10 cellular contexts compared by ENCODE assay signal in genomic region chr15:69253156-69253555, GRCh38. TPM values are rescaled to one million over a fixed set of nuclear protein-coding genes. Genes with fewer than 3 reads are reported as not detected.
DNase-seq lines count a peak whose midpoint lies in the region; TF ChIP-seq lines count a peak whose summit lies in the region.
"Had no signal": no experiment of that assay in that cellular context is flagged by ENCODE, and none has a peak within 500 bp of the region (broad histone marks: within the 10 kb centered on the region; RNA-seq: fewer than 3 reads in every experiment).

No MANE protein-coding gene starts in this region.

- DNase-seq in AG04449 (ENCODE audit: low read depth, low spot score) (peak; percentile 54), HT-29 (ENCODE audit: low spot score) (peak; percentile 17), amniotic stem cell (lab: John Stamatoyannopoulos, UW) (peak; percentile 70), iPS-NIHi11 (ENCODE audit: low spot score) (peak; percentile 8), mucosa of gallbladder (ENCODE audit: low spot score) (no peak), HEK293T (ENCODE audit: extremely low spot score) (no peak), progenitor cell of endocrine pancreas (ENCODE audit: low spot score, unreplicated experiment) (no peak)
- DNase-seq in stimulated activated CD4-positive, alpha-beta T cell treated with anti-CD3 and anti-CD28 coated beads, Interleukin-4, amount 100 ng/mL, for 24 hours: no peak
- DNase-seq: SHP77 treated with DMSO at 0.1 percent for 48 hours, upper lobe of left lung had no signal

- POLR2A ChIA-PET in AG04449 (lab: Yijun Ruan, JAX): no interaction called here
- POLR2A ChIA-PET in HEK293T (lab: Yijun Ruan, JAX): no interaction called here

- no peaks in the 10 kb centered on the region for H3K27me3 Mint-ChIP-seq in progenitor cell of endocrine pancreas

- no peak overlapping the region for H3K27ac Mint-ChIP-seq in progenitor cell of endocrine pancreas

- no peak overlapping the region for H3K4me3 Mint-ChIP-seq in progenitor cell of endocrine pancreas (ENCODE audit: low read depth)

- H3K36me3 Mint-ChIP-seq in progenitor cell of endocrine pancreas (ENCODE audit: insufficient read depth): peaks cover 2% of the 10 kb centered on the region

- H3K9me3 Mint-ChIP-seq in progenitor cell of endocrine pancreas (ENCODE audit: low read depth): no peaks in the 10 kb centered on the region

- peaks cover 5% of the 10 kb centered on the region for H3K4me1 Mint-ChIP-seq in progenitor cell of endocrine pancreas (ENCODE audit: low read depth)

- TF ChIP-seq CTCF in AG04449 (IDR thresholded peaks at IDR 0.05; ENCODE audit: insufficient read depth, low read length, missing control alignments) (no peak), progenitor cell of endocrine pancreas (IDR thresholded peaks at IDR 0.05; ENCODE audit: unreplicated experiment) (no peak)

- peak overlapping the region; percentile 20; the same call in 1 of the 2 replicates for H3K4me3 ChIP-seq in AG04449 (ENCODE audit: low read depth, low read length)
- H3K4me3 ChIP-seq: upper lobe of left lung had no signal

- CTCF ChIA-PET in AG04449 (lab: Yijun Ruan, JAX): interaction anchor here (1.0 to 1.8 kb wide), 3 partner anchors 12 to 194 kb away, joined by 3 to 5 read pairs (median 4); no protein-coding TSS in a partner anchor
- CTCF ChIA-PET in HEK293T (lab: Yijun Ruan, JAX): no interaction called here

TF ChIP-seq in HEK293T, 16 proteins besides CTCF, POLR2A, EP300 and RAD21:
- TF ChIP-seq ELF4 (IDR thresholded peaks at IDR 0.05): no peak
- no peak for TF ChIP-seq PKNOX1 (IDR thresholded peaks at IDR 0.05)
- no peak for TF ChIP-seq BHLHE40 (IDR thresholded peaks at IDR 0.05; ENCODE audit: borderline replicate concordance)
- no peak for TF ChIP-seq ARNT (IDR thresholded peaks at IDR 0.05)
- no peak for TF ChIP-seq FOXA1 (IDR thresholded peaks at IDR 0.05)
- no peak for TF ChIP-seq NFRKB (IDR thresholded peaks at IDR 0.05)
- no peak for TF ChIP-seq ZNF384 (IDR thresholded peaks at IDR 0.05)
- no peak for TF ChIP-seq TARDBP (IDR thresholded peaks at IDR 0.05)
- TF ChIP-seq SP1 (IDR thresholded peaks at IDR 0.05): no peak
- no peak for TF ChIP-seq SUZ12 (IDR thresholded peaks at IDR 0.05)
- TF ChIP-seq CTBP1 (IDR thresholded peaks at IDR 0.05; ENCODE audit: borderline replicate concordance): no peak

RNA-seq across cellular contexts. Expression of gene PAQR5, which starts 45.6 kb away (rescaled TPM):
- 25.9 and 28.9 TPM in 2 replicates for total RNA-seq in HT-29 (2014; rRNA removed; shearing (Covaris generic))
- 20.5 TPM for total RNA-seq in mucosa of gallbladder
- total RNA-seq in progenitor cell of endocrine pancreas: 12.6 and 14.6 TPM in 2 replicates

Comparison
In these comparisons a context has a peak if more than half of its experiments do, and no peak if none do; other contexts are left out.
1. DNase-seq: peak in AG04449 (single experiment), HT-29 (single experiment), amniotic stem cell (single experiment) and iPS-NIHi11 (single experiment); none in mucosa of gallbladder (single experiment), HEK293T (single experiment), progenitor cell of endocrine pancreas (single experiment) and stimulated activated CD4-positive, alpha-beta T cell treated with anti-CD3 and anti-CD28 coated beads, Interleukin-4, amount 100 ng/mL, for 24 hours (single experiment).